Comparison of ENCODE assay signal across 26 cellular contexts in genomic region chr10:117016271-117016670, GRCh38.
"Had no signal": no experiment of that assay in that cellular context is flagged by ENCODE, and none has a peak within 500 bp of the region (broad histone marks: within the 10 kb centered on the region; RNA-seq: fewer than 3 reads in every experiment).

No MANE protein-coding gene starts in this region.

- H3K36me3 ChIP-seq: colonic mucosa, esophagus muscularis mucosa, esophagus squamous epithelium, gastrocnemius medialis, gastroesophageal sphincter, heart left ventricle, heart right ventricle had no signal

- FAIRE-seq: colon, endometrium, endothelial cell of umbilical vein, frontal cortex had no signal

- H3K4me3 ChIP-seq: colonic mucosa, coronary artery, dorsolateral prefrontal cortex, esophagus muscularis mucosa, esophagus squamous epithelium, gastrocnemius medialis, gastroesophageal sphincter, heart left ventricle, heart right ventricle had no signal

- DNase-seq: colonic mucosa; cortex of kidney; dermis blood vessel endothelial cell; dorsolateral prefrontal cortex; effector CD4-positive, alpha-beta T cell; effector memory CD4-positive, alpha-beta T cell; effector memory CD8-positive, alpha-beta T cell; endodermal cell; erythroblast; esophagus squamous epithelium; foreskin fibroblast; foreskin keratinocyte; foreskin melanocyte; gastrocnemius medialis; glutamatergic neuron; head of caudate nucleus; heart left ventricle; heart right ventricle had no signal

- H3K27ac ChIP-seq: colonic mucosa, coronary artery, epithelial cell of prostate, esophagus muscularis mucosa, esophagus squamous epithelium, foreskin keratinocyte, gastrocnemius medialis, gastroesophageal sphincter, heart left ventricle, heart right ventricle had no signal

- H3K4me1 ChIP-seq: colonic mucosa, esophagus muscularis mucosa, esophagus squamous epithelium, foreskin keratinocyte, gastrocnemius medialis, gastroesophageal sphincter, heart left ventricle, heart right ventricle had no signal

- H3K9me3 ChIP-seq: colonic mucosa, esophagus muscularis mucosa, esophagus squamous epithelium, gastrocnemius medialis, gastroesophageal sphincter, heart left ventricle, heart right ventricle had no signal

- H3K27me3 ChIP-seq: colonic mucosa, dorsolateral prefrontal cortex, esophagus muscularis mucosa, esophagus squamous epithelium, foreskin keratinocyte, gastrocnemius medialis, gastroesophageal sphincter, heart left ventricle, heart right ventricle had no signal
